Comparison of ENCODE assay signal across 8 cellular contexts in the genomic region with DNA sequence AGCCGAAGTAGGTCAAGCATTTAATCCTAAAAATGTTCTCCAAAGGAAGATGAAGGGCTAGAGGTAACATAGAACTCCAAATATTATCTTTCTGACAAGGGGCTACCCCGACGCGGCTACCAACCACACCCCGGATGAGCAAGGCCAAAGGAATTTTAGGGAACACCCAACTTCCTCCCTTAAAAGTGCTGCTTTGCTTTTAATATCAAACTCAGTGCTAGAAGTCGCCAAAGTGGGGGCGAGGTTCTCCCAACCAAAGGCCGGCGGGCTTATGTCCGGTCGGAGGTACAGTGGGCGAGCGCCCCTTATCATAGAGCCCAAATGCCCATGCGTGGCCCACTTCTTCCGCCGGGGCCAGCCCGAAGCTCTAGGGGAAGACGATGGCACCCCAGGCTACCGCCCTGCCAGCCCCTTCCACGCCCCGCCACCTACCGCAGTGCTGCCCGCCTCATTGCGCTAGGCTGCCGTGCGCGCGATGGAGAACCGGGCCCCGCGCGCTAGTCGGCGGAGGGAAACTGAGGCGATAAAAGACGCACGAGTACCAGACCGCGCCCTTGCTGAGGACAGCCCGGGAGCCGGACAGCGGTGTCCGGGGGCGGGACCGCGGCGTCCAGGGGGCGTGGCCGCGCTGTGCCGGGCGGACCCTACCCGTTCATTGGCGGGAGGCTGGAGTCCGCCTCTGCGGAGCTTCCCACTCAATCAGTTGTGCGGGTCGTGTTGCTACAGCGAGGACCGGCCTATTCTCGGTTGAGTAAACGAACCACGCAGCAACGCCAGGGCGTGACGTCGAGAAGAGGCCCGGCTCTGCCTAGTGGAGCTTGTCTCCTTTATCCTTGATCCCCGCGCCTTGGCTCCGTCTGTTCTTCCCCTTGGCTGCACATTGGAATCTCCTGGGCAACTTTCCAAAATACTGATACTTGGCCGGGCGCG. TPM values are rescaled to one million over a fixed set of nuclear protein-coding genes. Genes with fewer than 3 reads are reported as not detected.
DNase-seq lines count a peak whose midpoint lies in the region; ATAC-seq and TF ChIP-seq lines count a peak whose summit lies in the region.

A gene with protein sequence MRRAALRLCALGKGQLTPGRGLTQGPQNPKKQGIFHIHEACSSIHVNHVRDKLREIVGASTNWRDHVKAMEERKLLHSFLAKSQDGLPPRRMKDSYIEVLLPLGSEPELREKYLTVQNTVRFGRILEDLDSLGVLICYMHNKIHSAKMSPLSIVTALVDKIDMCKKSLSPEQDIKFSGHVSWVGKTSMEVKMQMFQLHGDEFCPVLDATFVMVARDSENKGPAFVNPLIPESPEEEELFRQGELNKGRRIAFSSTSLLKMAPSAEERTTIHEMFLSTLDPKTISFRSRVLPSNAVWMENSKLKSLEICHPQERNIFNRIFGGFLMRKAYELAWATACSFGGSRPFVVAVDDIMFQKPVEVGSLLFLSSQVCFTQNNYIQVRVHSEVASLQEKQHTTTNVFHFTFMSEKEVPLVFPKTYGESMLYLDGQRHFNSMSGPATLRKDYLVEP (minus strand): TSS at position 584 of the 930 bp plus-strand sequence. CDS start 132 bp downstream, at position 452.

- H3K4me3 Mint-ChIP-seq in neural crest cell = peak within 1 kb of the TSS; percentile 93

- no peaks in the 10 kb centered on the region for H3K36me3 ChIP-seq in HUES64 (ENCODE audit: insufficient read depth, low read length)

- H3K9me3 Mint-ChIP-seq in neural crest cell = no peaks in the 10 kb centered on the region

- peak within 1 kb of the TSS; percentile 76 for H3K9ac ChIP-seq in HUES64 (ENCODE audit: low read depth, low read length)

- H3K9me3 ChIP-seq in HUES64 (ENCODE audit: insufficient read depth, low read depth, low read length) = no peaks in the 10 kb centered on the region

- peak within 1 kb of the TSS; percentile 90 for H3K4me3 ChIP-seq in HUES64 (ENCODE audit: low read length)
- peak within 1 kb of the TSS; percentile 74 to 81 for H3K4me3 ChIP-seq in foreskin fibroblast (ENCODE audit: low read depth in 1 of 2, low read length in 2 of 2)

- H3K36me3 Mint-ChIP-seq in neural crest cell (ENCODE audit: low read depth) = peaks cover 2% of the 10 kb centered on the region

- peak within 1 kb of the TSS; percentile 67 for H3K27ac ChIP-seq in HUES64 (ENCODE audit: low read depth, low read length)

- H3K4me1 ChIP-seq in HUES64 (ENCODE audit: insufficient read depth, low read length) = no peaks in the 10 kb centered on the region

- whole genome bisulfite sequencing in HUES64 = 1% methylated on average over 74 of the region's 74 CpGs

- DNase-seq in DMS153 treated with DMSO at 0.1 percent for 48 hours (lab: John Stamatoyannopoulos, UW; ENCODE audit: unreplicated experiment) (peak; percentile 34), SHP77 (lab: John Stamatoyannopoulos, UW) (peak; percentile 82), activated gamma-delta T cell (lab: John Stamatoyannopoulos, UW) (peak; percentile 52), foreskin fibroblast (peak; percentile 91 to 95), neural crest cell (ENCODE audit: low read depth, low spot score) (peak; percentile 80), stromal cell of bone marrow (ENCODE audit: low read depth) (peak; percentile 87)

- no peaks in the 10 kb centered on the region for H3K27me3 ChIP-seq in HUES64 (ENCODE audit: insufficient read depth, low read length)

- peak; percentile 96 for ATAC-seq in GM21515 (IDR thresholded peaks at IDR 0.05; ENCODE audit: unreplicated experiment)

- H3K4me1 Mint-ChIP-seq in neural crest cell = peaks cover 27% of the 10 kb centered on the region

- no peak for TF ChIP-seq CTCF in foreskin fibroblast (IDR thresholded peaks at IDR 0.05; ENCODE audit: low read depth, low read length)
- no peak for TF ChIP-seq CTCF in neural crest cell (conservative IDR thresholded peaks at IDR 0.05)

- no peaks in the 10 kb centered on the region for H3K27me3 Mint-ChIP-seq in neural crest cell (ENCODE audit: low read depth)

- H3K27ac Mint-ChIP-seq in neural crest cell (ENCODE audit: unreplicated experiment) = peak within 1 kb of the TSS; percentile 94

RNA-seq across cellular contexts. Expression of the gene that starts here (rescaled TPM):
- polyA plus RNA-seq in HUES64 (2013, experiment 1 of 2) = 25.7 TPM
- 25.7 TPM for polyA plus RNA-seq in HUES64 (2013, experiment 2 of 2)
- 61.8 and 62.2 TPM in 2 replicates for total RNA-seq in neural crest cell

Comparison
In these comparisons a context has a peak if more than half of its experiments do, and no peak if none do; other contexts are left out.
1. Peak in every context shown above with its lines: DNase-seq, ATAC-seq, H3K4me3 ChIP-seq and H3K27ac ChIP-seq.
2. DNase-seq: peak in every context shown above with its lines; median percentile 93 in foreskin fibroblast; 87 in stromal cell of bone marrow; 82 in SHP77; 80 in neural crest cell; 52 in activated gamma-delta T cell; 34 in DMS153 treated with DMSO at 0.1 percent for 48 hours.